In the genomic region with DNA sequence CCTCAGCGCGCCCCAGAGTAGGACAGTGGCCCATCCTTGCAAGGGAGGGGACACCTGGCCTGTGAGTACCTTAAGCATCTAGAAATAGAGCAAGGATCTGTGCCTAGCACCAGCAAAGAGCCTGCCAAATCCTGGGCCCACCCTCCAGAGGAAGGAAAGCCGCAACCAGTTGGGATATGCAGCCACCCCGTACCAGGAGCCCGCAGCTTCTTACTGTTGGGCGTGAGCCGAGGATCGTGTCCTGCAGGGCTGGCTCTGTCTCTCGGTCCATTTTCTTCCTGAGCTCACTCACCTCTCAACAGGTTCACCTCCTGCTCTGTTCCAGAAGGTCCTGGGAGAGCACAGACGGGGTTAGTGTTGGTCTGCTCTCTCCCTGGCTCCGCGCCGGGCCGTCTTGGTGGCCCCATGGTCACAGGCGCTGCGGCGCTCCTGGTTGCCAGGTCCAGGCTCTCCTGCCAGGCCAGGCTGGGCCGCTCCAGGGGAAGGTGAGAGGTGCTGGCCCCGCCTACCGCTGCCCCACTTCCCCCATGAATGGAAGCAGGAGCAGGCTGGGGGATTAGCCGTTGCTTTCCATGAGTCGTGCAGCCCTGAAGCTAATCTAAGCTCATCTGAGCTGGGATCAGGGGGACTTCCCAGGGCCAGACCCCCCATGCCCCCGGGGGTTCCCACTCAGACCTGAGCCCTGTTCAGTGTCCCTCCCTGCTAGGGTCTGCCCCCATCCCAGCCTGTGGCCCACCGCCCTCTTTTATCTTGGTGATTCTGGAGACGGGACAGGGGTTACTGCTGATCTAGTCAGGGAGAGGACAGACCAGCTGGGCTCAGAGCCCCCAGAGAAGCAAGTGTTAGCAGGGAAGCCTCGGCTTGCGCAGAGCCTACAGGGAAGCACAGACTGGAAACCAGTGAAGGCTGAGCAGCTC, we compare ENCODE assay signal across 19 cellular contexts. TPM values are rescaled to one million over a fixed set of nuclear protein-coding genes. Genes with fewer than 3 reads are reported as not detected.
DNase-seq lines count a peak whose midpoint lies in the region; ATAC-seq and TF ChIP-seq lines count a peak whose summit lies in the region.
"Had no signal": no experiment of that assay in that cellular context is flagged by ENCODE, and none has a peak within 500 bp of the region (broad histone marks: within the 10 kb centered on the region; RNA-seq: fewer than 3 reads in every experiment).

No MANE protein-coding gene starts in this region.

- no peaks in the 10 kb centered on the region for H3K9me3 Mint-ChIP-seq in activated T-helper 17 cell treated with anti-CD3 and anti-CD28 coated beads, Interleukin-2, amount 50 U/mL, for 72 hours
- H3K9me3 Mint-ChIP-seq in neural progenitor cell (no peaks in the 10 kb centered on the region), WTC11 (no peaks in the 10 kb centered on the region)
- H3K9me3 Mint-ChIP-seq: activated CD8-positive, alpha-beta T cell treated with anti-CD3 and anti-CD28 coated beads for 36 hours; activated naive CD4-positive, alpha-beta T cell treated with anti-CD3 and anti-CD28 coated beads, Interleukin-2, amount 50 U/mL, for 24 hours; activated T-helper 2 cell treated with anti-CD3 and anti-CD28 coated beads, Interferon-gamma antibody, Interleukin-2, Interleukin-4, amounts not matched to agents 10 μg/mL and 5 μg/mL and 100 μg/mL, durations not matched to agents 14 hours and 24 hours and 36 hours; IgD-negative memory B cell had no signal

- peaks cover 0 to 29% (median 0%) of the 10 kb centered on the region in 11 experiments; a peak in 8 of 22 replicates for H3K27me3 ChIP-seq in BLaER1 treated with 17β-estradiol and CSF1 and Interleukin-3, amounts not matched to agents 10 nM and 100 nM
- H3K27me3 ChIP-seq in H7 (ENCODE audit: control insufficient read depth, insufficient read depth, low read length) (no peaks in the 10 kb centered on the region), neural progenitor cell (no peaks in the 10 kb centered on the region)
- H3K27me3 ChIP-seq: breast epithelium, esophagus muscularis mucosa, neutrophil, SJSA1, tibial nerve had no signal

- CTCF ChIA-PET in WTC11 (lab: Charles Lee) = interaction anchor here (0.5 to 2.2 kb wide), 78 partner anchors 9 to 1868 kb away, joined by 3 to 34 read pairs (median 4); a partner anchor contains a TSS

- TF ChIP-seq CTCF in neural progenitor cell (IDR thresholded peaks at IDR 0.05) (no peak), WTC11 (IDR thresholded peaks at IDR 0.05) (no peak)

- no peaks in the 10 kb centered on the region for H3K27me3 Mint-ChIP-seq in activated T-helper 17 cell treated with anti-CD3 and anti-CD28 coated beads, Interleukin-2, amount 50 U/mL, for 72 hours
- H3K27me3 Mint-ChIP-seq in neural progenitor cell (ENCODE audit: insufficient read depth, low read depth) (peaks cover 2% of the 10 kb centered on the region), WTC11 (ENCODE audit: low read depth) (no peaks in the 10 kb centered on the region; the same call in 1 of the 2 replicates)
- H3K27me3 Mint-ChIP-seq: activated CD8-positive, alpha-beta T cell treated with anti-CD3 and anti-CD28 coated beads for 36 hours; activated naive CD4-positive, alpha-beta T cell treated with anti-CD3 and anti-CD28 coated beads, Interleukin-2, amount 50 U/mL, for 24 hours had no signal

- no peaks in the 10 kb centered on the region for H3K9me3 ChIP-seq in BLaER1 treated with 17β-estradiol and CSF1 and Interleukin-3, amounts not matched to agents 10 nM and 100 nM (replicated peaks in 1 of 11)
- no peaks in the 10 kb centered on the region for H3K9me3 ChIP-seq in neural progenitor cell (ENCODE audit: low read depth)
- H3K9me3 ChIP-seq: breast epithelium, esophagus muscularis mucosa, neutrophil, SJSA1, tibial nerve had no signal

- 0 out of 22 replicates have a peak overlapping the region, but pooled peaks of 1 of the 11 experiments have one; percentile 9 for H3K9ac ChIP-seq in BLaER1 treated with 17β-estradiol and CSF1 and Interleukin-3, amounts not matched to agents 10 nM and 100 nM
- peak overlapping the region; percentile 8 for H3K9ac ChIP-seq in neural progenitor cell

- H3K36me3 Mint-ChIP-seq in activated T-helper 17 cell treated with anti-CD3 and anti-CD28 coated beads, Interleukin-2, amount 50 U/mL, for 72 hours (ENCODE audit: low read depth) = no peaks in the 10 kb centered on the region
- H3K36me3 Mint-ChIP-seq in neural progenitor cell (no peaks in the 10 kb centered on the region), WTC11 (no peaks in the 10 kb centered on the region)
- H3K36me3 Mint-ChIP-seq: activated naive CD4-positive, alpha-beta T cell treated with anti-CD3 and anti-CD28 coated beads, Interleukin-2, amount 50 U/mL, for 24 hours had no signal

- no peaks in the 10 kb centered on the region for H3K36me3 ChIP-seq in BLaER1 treated with 17β-estradiol and CSF1 and Interleukin-3, amounts not matched to agents 10 nM and 100 nM
- H3K36me3 ChIP-seq in H7 (replicated peaks; ENCODE audit: control insufficient read depth, insufficient read depth, low read length) (no peaks in the 10 kb centered on the region), neural progenitor cell (no peaks in the 10 kb centered on the region)
- H3K36me3 ChIP-seq: breast epithelium, neutrophil, SJSA1 had no signal

- H3K4me2 ChIP-seq in BLaER1 treated with 17β-estradiol and CSF1 and Interleukin-3, amounts not matched to agents 10 nM and 100 nM = peak overlapping the region in 7 of 11 experiments; percentile 25 to 97 (median 86); a peak in 10 of 22 replicates
- peak overlapping the region; percentile 45 for H3K4me2 ChIP-seq in neural progenitor cell

- no peaks in the 10 kb centered on the region for H3K4me1 Mint-ChIP-seq in activated T-helper 17 cell treated with anti-CD3 and anti-CD28 coated beads, Interleukin-2, amount 50 U/mL, for 72 hours
- H3K4me1 Mint-ChIP-seq in neural progenitor cell = peaks cover 4% of the 10 kb centered on the region
- 0 out of 2 replicates have a peak, but pooled peaks cover 3% of the 10 kb centered on the region for H3K4me1 Mint-ChIP-seq in WTC11

- no peaks in the 10 kb centered on the region for H3F3A ChIP-seq in neural progenitor cell (ENCODE audit: low read depth)

- ATAC-seq in activated T-helper 17 cell treated with anti-CD3 and anti-CD28 coated beads, Interleukin-2, amount 50 U/mL, for 72 hours (replicated peaks) = no peak
- ATAC-seq in GM18870 (IDR thresholded peaks at IDR 0.05; ENCODE audit: unreplicated experiment) (no peak), HG02938 (IDR thresholded peaks at IDR 0.05; ENCODE audit: unreplicated experiment) (no peak), WTC11 (no peak)

- no peak overlapping the region for H3K4me3 ChIP-seq in BLaER1 treated with 17β-estradiol and CSF1 and Interleukin-3, amounts not matched to agents 10 nM and 100 nM
- H3K4me3 ChIP-seq in H7 (ENCODE audit: insufficient read depth, low read depth, low read length) (no peak overlapping the region), neural progenitor cell (no peak overlapping the region)
- H3K4me3 ChIP-seq: breast epithelium, esophagus muscularis mucosa, SJSA1, skin epidermis, tibial nerve had no signal

- no peaks in the 10 kb centered on the region for H3K79me2 ChIP-seq in neural progenitor cell (ENCODE audit: low read depth)

- no peak overlapping the region for H3K27ac ChIP-seq in BLaER1 treated with 17β-estradiol and CSF1 and Interleukin-3, amounts not matched to agents 10 nM and 100 nM
- no peak overlapping the region for H3K27ac ChIP-seq in neural progenitor cell
- H3K27ac ChIP-seq: breast epithelium, esophagus muscularis mucosa, neutrophil, SJSA1, skin epidermis, tibial nerve had no signal

- no peak overlapping the region for H2AFZ ChIP-seq in neural progenitor cell (replicated peaks)

- no peak overlapping the region for H3K4me3 Mint-ChIP-seq in activated T-helper 17 cell treated with anti-CD3 and anti-CD28 coated beads, Interleukin-2, amount 50 U/mL, for 72 hours
- H3K4me3 Mint-ChIP-seq in neural progenitor cell (no peak overlapping the region), WTC11 (no peak overlapping the region)
- H3K4me3 Mint-ChIP-seq: activated CD8-positive, alpha-beta T cell treated with anti-CD3 and anti-CD28 coated beads for 36 hours; activated naive CD4-positive, alpha-beta T cell treated with anti-CD3 and anti-CD28 coated beads, Interleukin-2, amount 50 U/mL, for 24 hours had no signal

- H4K20me1 ChIP-seq in BLaER1 treated with 17β-estradiol and CSF1 and Interleukin-3, amounts not matched to agents 10 nM and 100 nM = peaks cover 0 to 89% (median 33%) of the 10 kb centered on the region in 11 experiments; a peak in 18 of 22 replicates
- H4K20me1 ChIP-seq in neural progenitor cell (ENCODE audit: low read depth) = peaks cover 4% of the 10 kb centered on the region

- POLR2A ChIA-PET in WTC11 (lab: Charles Lee) = interaction anchor here (0.6 to 1.1 kb wide), 2 partner anchors 472 to 568 kb away, joined by 3 to 4 read pairs; no protein-coding TSS in a partner anchor

- DNase-seq in H7 = peak; percentile 81
- peak; percentile 69 for DNase-seq in neural progenitor cell (ENCODE audit: low spot score)
- DNase-seq in stimulated activated CD4-positive, alpha-beta T cell treated with anti-CD3 and anti-CD28 coated beads, Interleukin-15, amount 100 ng/mL, for 24 hours = no peak
- DNase-seq in WTC11 (ENCODE audit: low spot score) = no peak
- DNase-seq: cortex of kidney had no signal

- H3K4me1 ChIP-seq in BLaER1 treated with 17β-estradiol and CSF1 and Interleukin-3, amounts not matched to agents 10 nM and 100 nM = peaks cover 28 to 50% (median 47%) of the 10 kb centered on the region in 10 experiments
- H3K4me1 ChIP-seq in neural progenitor cell = peaks cover 13% of the 10 kb centered on the region
- H3K4me1 ChIP-seq: breast epithelium, SJSA1 had no signal

- peak overlapping the region; percentile 46 for H3K27ac Mint-ChIP-seq in activated T-helper 17 cell treated with anti-CD3 and anti-CD28 coated beads, Interleukin-2, amount 50 U/mL, for 72 hours
- H3K27ac Mint-ChIP-seq in neural progenitor cell (no peak overlapping the region), WTC11 (no peak overlapping the region)
- H3K27ac Mint-ChIP-seq: activated CD8-positive, alpha-beta T cell treated with anti-CD3 and anti-CD28 coated beads for 36 hours; activated naive CD4-positive, alpha-beta T cell treated with anti-CD3 and anti-CD28 coated beads, Interleukin-2, amount 50 U/mL, for 24 hours; activated T-helper 2 cell treated with anti-CD3 and anti-CD28 coated beads, Interferon-gamma antibody, Interleukin-2, Interleukin-4, amounts not matched to agents 10 μg/mL and 5 μg/mL and 100 μg/mL, durations not matched to agents 14 hours and 24 hours and 36 hours had no signal

TF ChIP-seq in WTC11, 78 proteins besides CTCF, POLR2A, EP300 and RAD21 (continues in another document):
- no peak for TF ChIP-seq ZNF416 (CRISPR knock-in tag; IDR thresholded peaks at IDR 0.05)

RNA-seq across cellular contexts. Expression of a gene that starts 12.7 kb away (rescaled TPM):
- total RNA-seq in H7 (2014; rRNA removed; shearing (Covaris generic)) = 17.1 and 26.0 TPM in 2 replicates
- total RNA-seq in activated T-helper 17 cell treated with anti-CD3 and anti-CD28 coated beads, Interleukin-2, amount 50 U/mL, for 72 hours = 10 to 100 TPM in 1 of 2 donors, 1 to 10 TPM in 1; 9.7 to 20.1 TPM
- 9.7 and 13.8 TPM in 2 replicates for total RNA-seq in neural progenitor cell (ENCODE audit: low replicate concordance)
- 18.1 to 25.2 TPM (median 20.6 TPM) in 3 replicates for total RNA-seq in WTC11 (2021)

RNA-seq across cellular contexts. Expression of a gene that starts 48.8 kb away (rescaled TPM):
- 1.6 and 4.2 TPM in 2 replicates for total RNA-seq in H7 (2014; rRNA removed; shearing (Covaris generic))
- total RNA-seq in activated T-helper 17 cell treated with anti-CD3 and anti-CD28 coated beads, Interleukin-2, amount 50 U/mL, for 72 hours = 10 to 100 TPM in 1 of 2 donors, 1 to 10 TPM in 1; 1.5 to 10.2 TPM
- total RNA-seq in neural progenitor cell (ENCODE audit: low replicate concordance) (2.6 and 3.8 TPM in 2 replicates), WTC11 (2021) (9.7 to 15.1 TPM (median 10.8 TPM) in 3 replicates)

Comparison
In these comparisons a context has a peak if more than half of its experiments do, and no peak if none do; other contexts are left out.
1. DNase-seq: peak in H7 (single experiment) and neural progenitor cell (single experiment); none in stimulated activated CD4-positive, alpha-beta T cell treated with anti-CD3 and anti-CD28 coated beads, Interleukin-15, amount 100 ng/mL, for 24 hours (single experiment) and WTC11 (single experiment).